Comparison of ENCODE assay signal across 17 cellular contexts in the genomic region with DNA sequence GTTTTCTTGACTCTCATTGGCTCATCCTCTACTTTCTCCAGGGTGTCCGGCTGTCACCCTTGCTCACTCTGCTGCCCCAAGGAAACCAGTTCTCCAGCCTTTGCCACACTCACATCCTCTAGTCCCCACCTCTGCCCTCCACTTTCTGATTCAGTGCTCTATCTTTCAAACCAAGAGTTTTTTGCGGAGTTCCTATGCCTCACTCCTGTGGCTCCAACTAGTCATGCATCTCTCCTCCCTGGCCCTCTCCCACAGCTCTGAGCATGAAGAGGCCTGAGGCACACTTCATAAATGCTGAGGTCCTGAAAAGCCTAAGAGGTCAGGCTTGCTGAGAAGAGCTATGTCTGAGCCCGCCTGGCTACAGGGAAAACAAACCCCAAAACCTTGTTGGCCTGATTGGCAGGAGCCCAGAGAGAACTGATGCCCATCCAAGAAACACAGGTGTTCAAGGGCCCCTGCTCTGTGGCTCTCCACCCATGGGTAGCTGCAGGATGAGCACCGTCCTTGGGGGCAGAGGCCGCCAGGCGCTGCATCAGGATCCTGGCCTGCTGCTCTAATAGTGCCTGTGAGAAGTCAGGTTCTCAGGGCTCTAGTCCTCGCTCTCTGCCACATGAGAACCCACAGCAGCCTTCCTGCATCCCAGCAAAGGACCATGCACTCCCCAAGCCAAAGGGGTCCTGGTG. TPM values are rescaled to one million over a fixed set of nuclear protein-coding genes. Genes with fewer than 3 reads are reported as not detected.
DNase-seq lines count a peak whose midpoint lies in the region; ATAC-seq and TF ChIP-seq lines count a peak whose summit lies in the region.
"Had no signal": no experiment of that assay in that cellular context is flagged by ENCODE, and none has a peak within 500 bp of the region (broad histone marks: within the 10 kb centered on the region; RNA-seq: fewer than 3 reads in every experiment).

No MANE protein-coding gene starts in this region.

- peaks cover 4% of the 10 kb centered on the region for H3K9me3 Mint-ChIP-seq in activated CD4-positive, alpha-beta T cell treated with anti-CD3 and anti-CD28 coated beads, Interleukin-2, amount 10 ng/mL, durations not matched to agents 24 days and 14 days

- H3K4ac ChIP-seq in trophoblast cell (ENCODE audit: low read depth, low read length): no peak overlapping the region

- H3K36me3 Mint-ChIP-seq in activated CD4-positive, alpha-beta T cell treated with anti-CD3 and anti-CD28 coated beads, Interleukin-2, amount 10 ng/mL, durations not matched to agents 24 days and 14 days (ENCODE audit: low read depth): no peaks in the 10 kb centered on the region

- peak overlapping the region; percentile 54 for H2BK12ac ChIP-seq in trophoblast cell (ENCODE audit: low read length)

- H3K36me3 ChIP-seq in BLaER1 (no peaks in the 10 kb centered on the region), heart left ventricle (no peaks in the 10 kb centered on the region), trophoblast cell (ENCODE audit: control insufficient read depth in 1 of 2, insufficient read depth in 2 of 2, low read length in 2 of 2) (no peaks in the 10 kb centered on the region)
- H3K36me3 ChIP-seq: neutrophil, thoracic aorta had no signal

- H3K4me2 ChIP-seq in BLaER1 (peak overlapping the region; percentile 44), trophoblast cell (ENCODE audit: low read length) (no peak overlapping the region)
- H3K4me2 ChIP-seq: SK-N-SH had no signal

- H3K4me3 Mint-ChIP-seq in activated CD4-positive, alpha-beta T cell treated with anti-CD3 and anti-CD28 coated beads, Interleukin-2, amount 10 ng/mL, durations not matched to agents 24 days and 14 days: no peak overlapping the region

- H4K8ac ChIP-seq in trophoblast cell (ENCODE audit: low read depth, low read length): no peak overlapping the region

- H3K27me3 ChIP-seq in BLaER1 (no peaks in the 10 kb centered on the region), heart left ventricle (no peaks in the 10 kb centered on the region), trophoblast cell (ENCODE audit: insufficient read depth, low read length) (no peaks in the 10 kb centered on the region)
- H3K27me3 ChIP-seq: neutrophil had no signal

- POLR2A ChIA-PET in RWPE1 (lab: Yijun Ruan, JAX; ENCODE audit: low non-redundant PET): no interaction called here

- H3K9me3 ChIP-seq in BLaER1: peaks cover 5% of the 10 kb centered on the region
- H3K9me3 ChIP-seq in heart left ventricle: no peaks in the 10 kb centered on the region
- H3K9me3 ChIP-seq in trophoblast cell (ENCODE audit: insufficient read depth, low read depth, low read length): peaks cover 1% of the 10 kb centered on the region
- H3K9me3 ChIP-seq: neutrophil, SK-N-SH, thoracic aorta had no signal

- H2BK120ac ChIP-seq in trophoblast cell (ENCODE audit: insufficient read depth, low read length, poor library complexity): no peak overlapping the region

- no peak for TF ChIP-seq CTCF in RWPE1 (conservative IDR thresholded peaks at IDR 0.05; ENCODE audit: low read depth)
- no peak for TF ChIP-seq CTCF in heart left ventricle (IDR thresholded peaks at IDR 0.05)

- no peaks in the 10 kb centered on the region for H4K20me1 ChIP-seq in BLaER1

- WGBS in heart left ventricle, 4 donors: 85 to 91% (median 88%) methylated on average over 7 of the region's 7 CpGs
- no CpG with 5 or more reads among the region's 7 CpGs for WGBS in trophoblast cell (ENCODE audit: extremely low coverage, insufficient coverage, insufficient read length)

- H3K14ac ChIP-seq in trophoblast cell (ENCODE audit: low read length): no peak overlapping the region

- H3K27ac Mint-ChIP-seq in activated CD4-positive, alpha-beta T cell treated with anti-CD3 and anti-CD28 coated beads, Interleukin-2, amount 10 ng/mL, durations not matched to agents 24 days and 14 days: no peak overlapping the region
- H3K27ac Mint-ChIP-seq: activated naive CD4-positive, alpha-beta T cell treated with anti-CD3 and anti-CD28 coated beads, Interleukin-2, amount 50 U/mL, for 72 hours had no signal

- no peaks in the 10 kb centered on the region for H3K27me3 Mint-ChIP-seq in activated CD4-positive, alpha-beta T cell treated with anti-CD3 and anti-CD28 coated beads, Interleukin-2, amount 10 ng/mL, durations not matched to agents 24 days and 14 days

- peaks cover 2% of the 10 kb centered on the region for H3K79me2 ChIP-seq in trophoblast cell (ENCODE audit: control insufficient read depth, insufficient read depth, low read length, poor library complexity)

- H4K12ac ChIP-seq in trophoblast cell (ENCODE audit: low read depth, low read length): no peak overlapping the region

- H3K4me1 ChIP-seq in BLaER1 (peaks cover 37% of the 10 kb centered on the region), heart left ventricle (peaks cover 14 to 70% (median 61%) of the 10 kb centered on the region in 12 donors), trophoblast cell (ENCODE audit: control insufficient read depth in 1 of 2, insufficient read depth in 2 of 2, low read length in 2 of 2) (peaks cover 4 to 11% of the 10 kb centered on the region in 2 experiments)

- no peak overlapping the region for H4K91ac ChIP-seq in trophoblast cell (ENCODE audit: low read depth, low read length)

- DNase-seq in RWPE1 (ENCODE audit: low spot score): no peak
- DNase-seq in heart left ventricle: peak in 1 of 5 donors; percentile 15
- no peak for DNase-seq in trophoblast cell
- DNase-seq in NCI-H1694 treated with DMSO at 0.1 percent for 48 hours (lab: John Stamatoyannopoulos, UW): no peak
- no peak for DNase-seq in activated CD4-positive, alpha-beta T cell treated with anti-CD3 and anti-CD28 coated beads, Interleukin-2, amount 10 ng/mL, durations not matched to agents 24 days and 14 days
- DNase-seq in activated gamma-delta T cell treated with Interleukin-2 at 50 U/mL for 16 hours: no peak
- DNase-seq: mammary epithelial cell, SK-N-SH, small intestine had no signal

- no peak for ATAC-seq in heart left ventricle
- ATAC-seq in HG03378 (IDR thresholded peaks at IDR 0.05; ENCODE audit: unreplicated experiment): no peak
- ATAC-seq: activated naive CD4-positive, alpha-beta T cell treated with anti-CD3 and anti-CD28 coated beads, Interleukin-2, amount 50 U/mL, for 72 hours; HCT116 had no signal

- H3K27ac ChIP-seq in BLaER1 (no peak overlapping the region), RWPE1 (peak overlapping the region; percentile 75), heart left ventricle (peak overlapping the region in 11 of 12 donors; percentile 21 to 99 (median 47)), trophoblast cell (ENCODE audit: low read depth, low read length) (no peak overlapping the region)
- H3K27ac ChIP-seq: HL-60, neutrophil, thoracic aorta had no signal

- H3K4me3 ChIP-seq in BLaER1 (no peak overlapping the region), heart left ventricle (no peak overlapping the region), trophoblast cell (ENCODE audit: low read depth, low read length) (no peak overlapping the region)
- H3K4me3 ChIP-seq: thoracic aorta had no signal

- H2AK5ac ChIP-seq in trophoblast cell (ENCODE audit: low read length): peak overlapping the region; percentile 38

- no peak overlapping the region for H2AFZ ChIP-seq in trophoblast cell (ENCODE audit: insufficient read depth, low read length, poor library complexity)

- no peak for TF ChIP-seq POLR2A in heart left ventricle (IDR thresholded peaks at IDR 0.05)

- no peak overlapping the region for H3K18ac ChIP-seq in trophoblast cell (ENCODE audit: low read length)

- CTCF ChIA-PET in RWPE1 (lab: Yijun Ruan, JAX): interaction anchor here (0.6 kb wide), 2 partner anchors 195 to 1692 kb away, joined by 3 to 5 read pairs; no protein-coding TSS in a partner anchor

- H2BK5ac ChIP-seq in trophoblast cell (ENCODE audit: low read depth, low read length, poor library complexity): no peak overlapping the region

- intact Hi-C loops in heart left ventricle (cut with DNase I): no loop called here
- intact Hi-C loops in activated CD4-positive, alpha-beta T cell treated with anti-CD3 and anti-CD28 coated beads, Interleukin-2, amount 10 ng/mL, durations not matched to agents 24 days and 14 days (cut with micrococcal nuclease): no loop called here

- H3K4me1 Mint-ChIP-seq in activated CD4-positive, alpha-beta T cell treated with anti-CD3 and anti-CD28 coated beads, Interleukin-2, amount 10 ng/mL, durations not matched to agents 24 days and 14 days: no peaks in the 10 kb centered on the region

- no peak overlapping the region for H3K9ac ChIP-seq in BLaER1
- H3K9ac ChIP-seq in trophoblast cell (ENCODE audit: low read length): no peak overlapping the region
- H3K9ac ChIP-seq: SK-N-SH had no signal

- peaks cover 9% of the 10 kb centered on the region for H3K79me1 ChIP-seq in trophoblast cell (ENCODE audit: low read length)

- H3K23ac ChIP-seq in trophoblast cell (ENCODE audit: low read length): no peak overlapping the region

RNA-seq across cellular contexts. Expression of a gene that starts 42.1 kb away (rescaled TPM):
- total RNA-seq in heart left ventricle: 10 to 100 TPM; 12.7 to 23.7 (median 17.9) TPM
- polyA plus RNA-seq in heart left ventricle: 10 to 100 TPM; 21.0 to 23.7 TPM
- polyA plus RNA-seq in trophoblast cell (2013): 17.5 and 18.2 TPM in 2 replicates
- total RNA-seq in activated CD4-positive, alpha-beta T cell treated with anti-CD3 and anti-CD28 coated beads, Interleukin-2, amount 10 ng/mL, durations not matched to agents 24 days and 14 days: 7.1 and 8.9 TPM in 2 replicates

RNA-seq across cellular contexts. Expression of a gene that starts 58.1 kb away (rescaled TPM):
- total RNA-seq in heart left ventricle: 1 to 10 TPM in 2 of 9 donors, under 1 TPM in 7; 0.14 to 1.6 (median 0.56) TPM
- polyA plus RNA-seq in heart left ventricle: under 1 TPM; 0.22 to 0.30 TPM
- polyA plus RNA-seq in trophoblast cell (2013): 0.14 and 0.17 TPM in 2 replicates
- total RNA-seq in activated CD4-positive, alpha-beta T cell treated with anti-CD3 and anti-CD28 coated beads, Interleukin-2, amount 10 ng/mL, durations not matched to agents 24 days and 14 days: 0.26 TPM in 2 replicates
- total RNA-seq: epithelial cell of proximal tubule had no signal
- polyA plus RNA-seq: mammary epithelial cell had no signal

Comparison
In these comparisons a context has a peak if more than half of its experiments do, and no peak if none do; other contexts are left out.
1. H3K27ac ChIP-seq: peak in RWPE1 (single experiment) and heart left ventricle (11 of 12); none in BLaER1 (single experiment) and trophoblast cell (single experiment).